In genomic region chr2:176001281-176001902, GRCh38 we compare ENCODE assay signal across 8 cellular contexts. TPM values are rescaled to one million over a fixed set of nuclear protein-coding genes. Genes with fewer than 3 reads are reported as not detected.
DNase-seq lines count a peak whose midpoint lies in the region; ATAC-seq and TF ChIP-seq lines count a peak whose summit lies in the region.

No MANE protein-coding gene starts in this region.

- ATAC-seq in GM18870 (IDR thresholded peaks at IDR 0.05; ENCODE audit: unreplicated experiment): peak; percentile 49
- peak; percentile 51 for ATAC-seq in HG03103 (IDR thresholded peaks at IDR 0.05; ENCODE audit: low read depth, unreplicated experiment)

- DNase-seq in AG08396 (ENCODE audit: low spot score) (peak; percentile 27), NCI-H460 (ENCODE audit: extremely low read depth, low read depth) (peak; percentile 15), endothelial cell (ENCODE audit: low spot score) (peak; percentile 15), mucosa of gallbladder (ENCODE audit: low spot score) (peak; percentile 16)
- DNase-seq in activated CD4-positive, alpha-beta T cell treated with anti-CD3 and anti-CD28 coated beads, Interleukin-2, amount 50 U/mL, for 48 hours: peak; percentile 64 to 73
- peak; percentile 22 to 47 for DNase-seq in stimulated activated CD8-positive, alpha-beta memory T cell treated with anti-CD3 and anti-CD28 coated beads, Interleukin-7, amount 100 ng/mL, for 48 hours (ENCODE audit: extremely low read depth in 1 of 2, low read depth in 1 of 2)

- no peaks in the 10 kb centered on the region for H3K36me3 Mint-ChIP-seq in endothelial cell (ENCODE audit: low read depth, unreplicated experiment)

- H3K4me3 Mint-ChIP-seq in endothelial cell (ENCODE audit: unreplicated experiment): peak overlapping the region; percentile 98

- H3K9me3 Mint-ChIP-seq in endothelial cell (ENCODE audit: unreplicated experiment): no peaks in the 10 kb centered on the region

- H3K27me3 Mint-ChIP-seq in endothelial cell (ENCODE audit: unreplicated experiment): no peaks in the 10 kb centered on the region

- no peak for TF ChIP-seq CTCF in endothelial cell (IDR thresholded peaks at IDR 0.05; ENCODE audit: unreplicated experiment)

- peak overlapping the region; percentile 65 for H3K27ac Mint-ChIP-seq in endothelial cell (ENCODE audit: unreplicated experiment)

- H3K4me1 Mint-ChIP-seq in endothelial cell (ENCODE audit: unreplicated experiment): peaks cover 11% of the 10 kb centered on the region

RNA-seq across cellular contexts. Expression of gene LNPK, which starts 0.7 kb away (rescaled TPM):
- 20.8 and 24.0 TPM in 2 replicates for total RNA-seq in NCI-H460 (2014; rRNA removed; shearing (Covaris generic))
- 15.6 and 835 TPM in 2 replicates for polyA plus RNA-seq in NCI-H460 (2014; cell fraction: nucleus; rRNA removed)
- 12.5 TPM for total RNA-seq in endothelial cell (ENCODE audit: unreplicated experiment)
- total RNA-seq in mucosa of gallbladder: 25.5 TPM

Comparison
In these comparisons a context has a peak if more than half of its experiments do, and no peak if none do; other contexts are left out.
1. Peak in every context shown above with its lines: DNase-seq and ATAC-seq.
2. DNase-seq: peak in every context shown above with its lines; median percentile 68 in activated CD4-positive, alpha-beta T cell treated with anti-CD3 and anti-CD28 coated beads, Interleukin-2, amount 50 U/mL, for 48 hours; 34 in stimulated activated CD8-positive, alpha-beta memory T cell treated with anti-CD3 and anti-CD28 coated beads, Interleukin-7, amount 100 ng/mL, for 48 hours; 27 in AG08396; 16 in mucosa of gallbladder; 15 in NCI-H460; 15 in endothelial cell.